Comparison of ENCODE assay signal across 12 cellular contexts in the genomic region with DNA sequence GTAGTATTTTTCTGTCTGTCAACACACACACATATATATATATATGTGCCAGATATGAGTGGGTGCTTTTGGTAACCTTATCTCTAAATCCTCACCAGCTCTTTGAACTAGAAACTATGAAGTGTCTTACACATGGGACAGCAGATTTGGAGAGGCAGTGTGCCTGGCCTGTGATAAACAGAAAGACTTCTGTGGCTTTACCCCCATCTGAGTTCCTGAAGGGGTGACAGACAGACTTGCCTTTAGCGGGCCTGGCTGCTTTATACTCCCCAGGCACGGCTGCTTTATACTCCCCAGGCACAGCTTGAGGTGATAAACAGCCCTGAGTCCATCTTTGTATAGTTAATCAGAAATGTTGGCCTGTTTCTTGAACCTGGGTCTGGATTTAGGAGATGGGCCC. TPM values are rescaled to one million over a fixed set of nuclear protein-coding genes. Genes with fewer than 3 reads are reported as not detected.
DNase-seq lines count a peak whose midpoint lies in the region; ATAC-seq and TF ChIP-seq lines count a peak whose summit lies in the region.
"Had no signal": no experiment of that assay in that cellular context is flagged by ENCODE, and none has a peak within 500 bp of the region (broad histone marks: within the 10 kb centered on the region; RNA-seq: fewer than 3 reads in every experiment).

No MANE protein-coding gene starts in this region.

- H3K36me3 ChIP-seq in right atrium auricular region (peaks cover 5% of the 10 kb centered on the region), adrenal gland (replicated peaks in 1 of 2) (no peaks in the 10 kb centered on the region), muscle layer of duodenum (ENCODE audit: control insufficient read depth in 1 of 2, insufficient read depth in 2 of 2, low read length in 2 of 2) (peaks cover 0 to 4% of the 10 kb centered on the region in 2 donors)

- no peak for TF ChIP-seq CTCF in right atrium auricular region (IDR thresholded peaks at IDR 0.05)
- TF ChIP-seq CTCF in adrenal gland (IDR thresholded peaks at IDR 0.05): no peak
- TF ChIP-seq CTCF in endothelial cell (IDR thresholded peaks at IDR 0.05; ENCODE audit: unreplicated experiment): no peak

- no peak overlapping the region for H3K27ac Mint-ChIP-seq in endothelial cell (ENCODE audit: unreplicated experiment)
- H3K27ac Mint-ChIP-seq in effector memory CD8-positive, alpha-beta T cell: no peak overlapping the region

- no peak overlapping the region for H3K4me3 Mint-ChIP-seq in endothelial cell (ENCODE audit: unreplicated experiment)
- H3K4me3 Mint-ChIP-seq in effector memory CD8-positive, alpha-beta T cell: no peak overlapping the region

- no peak for ATAC-seq in left cardiac atrium
- ATAC-seq in effector memory CD8-positive, alpha-beta T cell (replicated peaks): no peak
- ATAC-seq in HG02610 (IDR thresholded peaks at IDR 0.05; ENCODE audit: unreplicated experiment): no peak
- ATAC-seq: body of pancreas had no signal

- H3K27me3 ChIP-seq in right atrium auricular region (no peaks in the 10 kb centered on the region), adrenal gland (no peaks in the 10 kb centered on the region), muscle layer of duodenum (ENCODE audit: low read depth, low read length) (no peaks in the 10 kb centered on the region)
- H3K27me3 ChIP-seq: body of pancreas had no signal

- no peaks in the 10 kb centered on the region for H3K9me3 Mint-ChIP-seq in endothelial cell (ENCODE audit: unreplicated experiment)
- H3K9me3 Mint-ChIP-seq in effector memory CD8-positive, alpha-beta T cell: no peaks in the 10 kb centered on the region

- H3K4me1 ChIP-seq in right atrium auricular region (peaks cover 0 to 88% of the 10 kb centered on the region in 2 donors), adrenal gland (replicated peaks in 1 of 2) (peaks cover 41 to 78% of the 10 kb centered on the region in 2 donors), muscle layer of duodenum (ENCODE audit: control insufficient read depth in 1 of 2, insufficient read depth in 2 of 2, low read length in 2 of 2) (peaks cover 10 to 70% of the 10 kb centered on the region in 2 donors)

- H3K9me3 ChIP-seq in right atrium auricular region: no peaks in the 10 kb centered on the region
- no peaks in the 10 kb centered on the region for H3K9me3 ChIP-seq in adrenal gland (replicated peaks in 1 of 3)
- H3K9me3 ChIP-seq in muscle layer of duodenum (ENCODE audit: control insufficient read depth in 1 of 2, low read length in 2 of 2): no peaks in the 10 kb centered on the region
- H3K9me3 ChIP-seq: body of pancreas had no signal

- DNase-seq in right atrium auricular region (ENCODE audit: low spot score) (no peak), left cardiac atrium (no peak), adrenal gland (no peak), HT-29 (ENCODE audit: low spot score) (no peak), endothelial cell (ENCODE audit: low spot score) (no peak)
- DNase-seq in effector memory CD8-positive, alpha-beta T cell: no peak
- DNase-seq: activated CD4-positive, alpha-beta T cell treated with anti-CD3 and anti-CD28 coated beads for 1 hour; body of pancreas; SIG-M5 had no signal

- H3K4me3 ChIP-seq in right atrium auricular region (no peak overlapping the region), adrenal gland (no peak overlapping the region), muscle layer of duodenum (ENCODE audit: low read depth in 1 of 2, low read length in 2 of 2) (peak overlapping the region in 1 of 2 donors; percentile 79)
- H3K4me3 ChIP-seq: body of pancreas, lung had no signal

- no peak for TF ChIP-seq POLR2A in adrenal gland (IDR thresholded peaks at IDR 0.05)

- WGBS in adrenal gland, 4 donors: 69 to 91% (median 80%) methylated on average over 2 of the region's 2 CpGs

- H3K36me3 Mint-ChIP-seq in endothelial cell (ENCODE audit: low read depth, unreplicated experiment): peaks cover 4% of the 10 kb centered on the region
- peaks cover 6% of the 10 kb centered on the region for H3K36me3 Mint-ChIP-seq in effector memory CD8-positive, alpha-beta T cell (ENCODE audit: insufficient read depth)

- intact Hi-C loops in left cardiac atrium (cut with DNase I): no loop called here
- intact Hi-C loops in adrenal gland (cut with DNase I): no loop called here

- peaks cover 28% of the 10 kb centered on the region for H3K4me1 Mint-ChIP-seq in endothelial cell (ENCODE audit: unreplicated experiment)
- peaks cover 24 to 32% of the 10 kb centered on the region in 2 donors for H3K4me1 Mint-ChIP-seq in effector memory CD8-positive, alpha-beta T cell (ENCODE audit: low read depth in 2 of 2)

- peaks cover 2% of the 10 kb centered on the region for H3K27me3 Mint-ChIP-seq in endothelial cell (ENCODE audit: unreplicated experiment)
- H3K27me3 Mint-ChIP-seq in effector memory CD8-positive, alpha-beta T cell: no peaks in the 10 kb centered on the region

- H3K27ac ChIP-seq in right atrium auricular region (peak overlapping the region; percentile 99), adrenal gland (peak overlapping the region; percentile 24 to 99 (median 83)), muscle layer of duodenum (ENCODE audit: low read length) (peak overlapping the region; percentile 76)

RNA-seq across cellular contexts. Expression of a gene that starts 5.6 kb away (rescaled TPM):
- total RNA-seq in right atrium auricular region (100 to 1,000 TPM; 126 to 152 TPM), left cardiac atrium (100 to 1,000 TPM; 113 to 114 TPM), adrenal gland (10 to 100 TPM; 25.6 to 49.3 (median 33.7) TPM), endothelial cell (ENCODE audit: unreplicated experiment) (24.6 TPM)
- 10 to 100 TPM; 13.5 to 48.0 (median 15.0) TPM for polyA plus RNA-seq in adrenal gland
- total RNA-seq in HT-29 (2014; rRNA removed; shearing (Covaris generic)): 15.3 and 18.5 TPM in 2 replicates

RNA-seq across cellular contexts. Expression of a gene that starts 60.0 kb away (rescaled TPM):
- total RNA-seq in right atrium auricular region: 10 to 100 TPM; 32.5 to 39.2 TPM
- 10 to 100 TPM; 69.6 to 70.2 TPM for total RNA-seq in left cardiac atrium
- total RNA-seq in adrenal gland: 10 to 100 TPM; 30.7 to 99.8 (median 76.9) TPM
- 10 to 100 TPM; 45.4 to 92.6 (median 47.8) TPM for polyA plus RNA-seq in adrenal gland
- 26.6 and 27.0 TPM in 2 replicates for total RNA-seq in HT-29 (2014; rRNA removed; shearing (Covaris generic))
- 184 TPM for total RNA-seq in endothelial cell (ENCODE audit: unreplicated experiment)
